Comparison of ENCODE assay signal across 9 cellular contexts in the genomic region with DNA sequence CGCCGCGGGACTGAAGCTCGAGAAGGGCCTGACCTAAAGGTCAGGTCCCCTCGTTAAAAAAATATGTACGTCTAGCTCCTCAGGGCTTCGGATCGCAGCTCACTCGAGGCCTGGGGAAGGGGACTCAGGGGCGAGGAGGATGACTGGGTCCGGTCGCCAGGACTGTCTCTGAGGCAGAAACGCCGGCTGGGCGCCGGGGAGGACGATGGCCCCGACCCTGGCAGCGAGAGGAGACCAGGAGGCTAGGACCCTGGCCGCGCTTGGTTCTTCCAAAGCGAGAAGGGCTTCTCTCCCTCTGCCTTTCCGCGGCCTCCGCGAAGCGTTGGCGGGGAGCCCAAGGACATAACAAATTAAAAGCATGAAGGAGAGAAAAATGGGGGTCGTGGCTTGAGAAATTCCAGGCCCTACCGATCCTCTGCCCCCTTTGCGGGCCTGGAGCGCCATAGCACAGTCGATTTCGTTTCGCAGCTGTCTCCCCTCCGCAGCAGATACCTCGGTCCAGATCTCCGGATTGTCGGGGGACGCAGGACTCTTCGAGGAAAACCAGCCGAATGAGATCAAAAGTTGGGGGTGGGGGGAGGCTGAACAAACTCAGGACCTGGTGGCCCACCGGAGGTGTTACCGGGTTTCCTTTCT. TPM values are rescaled to one million over a fixed set of nuclear protein-coding genes. Genes with fewer than 3 reads are reported as not detected.
A peak's percentile ranks its signal among the peaks of the same experiment; 100 is the strongest.
DNase-seq lines count a peak whose midpoint lies in the region; ATAC-seq and TF ChIP-seq lines count a peak whose summit lies in the region.
"Had no signal": no experiment of that assay in that cellular context is flagged by ENCODE, and none has a peak within 500 bp of the region (broad histone marks: within the 10 kb centered on the region; RNA-seq: fewer than 3 reads in every experiment).

No MANE protein-coding gene starts in this region.

- intact Hi-C loops in colonic mucosa (cut with DNase I): loop anchor here (5.0 kb wide), 1 partner anchor 99 kb away; no protein-coding TSS in a partner anchor

- peak overlapping the region; percentile 46 to 51 for H3K9ac ChIP-seq in colonic mucosa (ENCODE audit: low read depth in 2 of 2, low read length in 2 of 2)

- H3K9me3 Mint-ChIP-seq in stimulated activated naive CD8-positive, alpha-beta T cell treated with anti-CD3 and anti-CD28 coated beads, Interleukin-15, Interleukin-2, amounts not matched to agents 100 ng/mL and 50 ng/mL, for 24 hours: peaks cover 4% of the 10 kb centered on the region
- H3K9me3 Mint-ChIP-seq in nephron: peaks cover 2% of the 10 kb centered on the region

- peaks cover 52% of the 10 kb centered on the region for H3K4me1 Mint-ChIP-seq in stimulated activated naive CD8-positive, alpha-beta T cell treated with anti-CD3 and anti-CD28 coated beads, Interleukin-15, Interleukin-2, amounts not matched to agents 100 ng/mL and 50 ng/mL, for 24 hours (ENCODE audit: low read depth)
- H3K4me1 Mint-ChIP-seq in nephron: peaks cover 40% of the 10 kb centered on the region

- H3K36me3 Mint-ChIP-seq in stimulated activated naive CD8-positive, alpha-beta T cell treated with anti-CD3 and anti-CD28 coated beads, Interleukin-15, Interleukin-2, amounts not matched to agents 100 ng/mL and 50 ng/mL, for 24 hours (ENCODE audit: low read depth): no peaks in the 10 kb centered on the region
- H3K36me3 Mint-ChIP-seq in nephron (ENCODE audit: low read depth): no peaks in the 10 kb centered on the region

- ATAC-seq in stimulated activated naive CD8-positive, alpha-beta T cell treated with anti-CD3 and anti-CD28 coated beads, Interleukin-15, Interleukin-2, amounts not matched to agents 100 U/mL and 50 U/mL, for 24 hours: no peak

- TF ChIP-seq CTCF in colonic mucosa (IDR thresholded peaks at IDR 0.05) (no peak), nephron (IDR thresholded peaks at IDR 0.05; ENCODE audit: unreplicated experiment in 3 of 3) (no peak)

- H3K36me3 ChIP-seq in colonic mucosa (no peaks in the 10 kb centered on the region), urinary bladder (ENCODE audit: insufficient read depth) (no peaks in the 10 kb centered on the region)

- no peak for DNase-seq in stimulated activated naive CD8-positive, alpha-beta T cell treated with anti-CD3 and anti-CD28 coated beads, Interleukin-15, Interleukin-2, amounts not matched to agents 100 U/mL and 50 U/mL, for 24 hours
- DNase-seq in colonic mucosa (no peak), DMS153 (lab: John Stamatoyannopoulos, UW) (no peak)
- no peak for DNase-seq in effector CD8-positive, alpha-beta T cell (lab: John Stamatoyannopoulos, UW)
- DNase-seq in activated CD4-positive, alpha-beta T cell treated with anti-CD3 and anti-CD28 coated beads, Interleukin-2, amount 50 U/mL, for 1 hour: no peak
- DNase-seq: SIG-M5 had no signal

- H3K4me3 ChIP-seq in colonic mucosa: peak overlapping the region; percentile 40
- H3K4me3 ChIP-seq in urinary bladder (ENCODE audit: low read depth, low read length): peak overlapping the region; percentile 25

- H3K27me3 Mint-ChIP-seq in stimulated activated naive CD8-positive, alpha-beta T cell treated with anti-CD3 and anti-CD28 coated beads, Interleukin-15, Interleukin-2, amounts not matched to agents 100 ng/mL and 50 ng/mL, for 24 hours: peaks cover 87% of the 10 kb centered on the region
- peaks cover 98% of the 10 kb centered on the region for H3K27me3 Mint-ChIP-seq in nephron (ENCODE audit: low read depth)

- peak overlapping the region; percentile 46 for H3K27ac ChIP-seq in colonic mucosa
- no peak overlapping the region for H3K27ac ChIP-seq in urinary bladder (ENCODE audit: low read depth)

- no peak overlapping the region for H3K27ac Mint-ChIP-seq in stimulated activated naive CD8-positive, alpha-beta T cell treated with anti-CD3 and anti-CD28 coated beads, Interleukin-15, Interleukin-2, amounts not matched to agents 100 ng/mL and 50 ng/mL, for 24 hours
- H3K27ac Mint-ChIP-seq in nephron: no peak overlapping the region

- H3K4me1 ChIP-seq in colonic mucosa (peaks cover 19% of the 10 kb centered on the region), urinary bladder (ENCODE audit: insufficient read depth) (peaks cover under 1% of the 10 kb centered on the region)

- WGBS in urinary bladder: 11% methylated on average over 44 of the region's 44 CpGs

- H3K27me3 ChIP-seq in colonic mucosa: peaks cover 94% of the 10 kb centered on the region

- no peaks in the 10 kb centered on the region for H3K9me3 ChIP-seq in colonic mucosa

- H3K4me3 Mint-ChIP-seq in stimulated activated naive CD8-positive, alpha-beta T cell treated with anti-CD3 and anti-CD28 coated beads, Interleukin-15, Interleukin-2, amounts not matched to agents 100 ng/mL and 50 ng/mL, for 24 hours: peak overlapping the region; percentile 18
- peak overlapping the region; percentile 33 to 53 (median 44) for H3K4me3 Mint-ChIP-seq in nephron

RNA-seq across cellular contexts. Expression of gene NKX2-3, which starts 3.1 kb away (rescaled TPM):
- total RNA-seq in colonic mucosa: 1 to 10 TPM; 5.4 to 7.9 TPM
- total RNA-seq in urinary bladder: 0.11 TPM
- polyA plus RNA-seq in urinary bladder: not detected
